19 cellular contexts compared by ENCODE assay signal in the genomic region with DNA sequence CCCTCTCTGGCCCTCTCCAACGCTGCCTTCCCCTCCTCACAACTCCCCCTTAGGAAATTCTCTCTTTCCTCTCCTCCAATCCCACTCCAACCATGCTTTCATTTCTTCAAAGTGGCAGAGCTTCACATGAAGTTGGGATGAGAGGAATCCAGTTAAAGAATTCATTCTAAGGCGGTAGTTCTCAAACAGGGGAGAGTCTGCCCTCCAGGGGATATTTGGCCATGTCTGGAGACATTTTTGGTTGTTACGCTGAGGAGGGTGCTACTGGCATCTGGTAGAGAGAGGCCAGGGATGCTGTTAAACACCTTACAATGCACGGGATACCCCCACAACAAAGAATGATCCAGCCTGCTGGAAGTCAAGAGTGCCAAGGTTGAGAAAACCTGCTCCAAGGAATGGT. TPM values are rescaled to one million over a fixed set of nuclear protein-coding genes. Genes with fewer than 3 reads are reported as not detected.
DNase-seq lines count a peak whose midpoint lies in the region; TF ChIP-seq lines count a peak whose summit lies in the region.
"Had no signal": no experiment of that assay in that cellular context is flagged by ENCODE, and none has a peak within 500 bp of the region (broad histone marks: within the 10 kb centered on the region; RNA-seq: fewer than 3 reads in every experiment).

No MANE protein-coding gene starts in this region.

- H3K4ac ChIP-seq in trophoblast cell (ENCODE audit: low read depth, low read length): no peak overlapping the region

- TF ChIP-seq CTCF in A673 (conservative IDR thresholded peaks at IDR 0.05; ENCODE audit: low read depth, low read length) (no peak), hepatocyte (IDR thresholded peaks at IDR 0.05; ENCODE audit: poor library complexity) (no peak)

- H2BK120ac ChIP-seq in trophoblast cell (ENCODE audit: insufficient read depth, low read length, poor library complexity): no peak overlapping the region

- H3K18ac ChIP-seq in trophoblast cell (ENCODE audit: low read length): no peak overlapping the region

- H2BK5ac ChIP-seq in trophoblast cell (ENCODE audit: low read depth, low read length, poor library complexity): no peak overlapping the region

- DNase-seq in A673 (ENCODE audit: low spot score): no peak
- DNase-seq in ELF-1 (ENCODE audit: low read depth, low spot score): peak; percentile 6
- DNase-seq in trophoblast cell: peak; percentile 66 to 85
- no peak for DNase-seq in activated CD4-positive, alpha-beta T cell treated with anti-CD3 and anti-CD28 coated beads, Interleukin-2, amount 50 U/mL, for 48 hours
- DNase-seq in hepatocyte (ENCODE audit: low spot score): no peak
- DNase-seq: ACHN; BE2C; C1 segment of cervical spinal cord; Calu3; CD4-positive, alpha-beta memory T cell; CD4-positive, CD25-positive, alpha-beta regulatory T cell; CD8-positive, alpha-beta memory T cell; COR-L47; DMS79 treated with DMSO at 0.1 percent for 48 hours; GDM1 had no signal

- no peak overlapping the region for H2AK5ac ChIP-seq in trophoblast cell (ENCODE audit: low read length)

- BruUV-seq in A673 (replicated peaks; lab: Mats Ljungman, UMichigan): no TSS peak

- no peaks in the 10 kb centered on the region for H4K20me1 ChIP-seq in hepatocyte (ENCODE audit: insufficient read depth, poor library complexity, severe bottlenecking)
- H4K20me1 ChIP-seq: BLaER1 had no signal

- H3K79me1 ChIP-seq in trophoblast cell (ENCODE audit: low read length): no peaks in the 10 kb centered on the region

- POLR2A ChIA-PET in A673 (lab: Charles Lee; ENCODE audit: low non-redundant PET): no interaction called here

- H3K27ac ChIP-seq in A673 (ENCODE audit: low read depth, low read length, poor library complexity, severe bottlenecking): peak overlapping the region; percentile 19
- no peak overlapping the region for H3K27ac ChIP-seq in trophoblast cell (ENCODE audit: low read depth, low read length)
- no peak overlapping the region for H3K27ac ChIP-seq in hepatocyte
- H3K27ac ChIP-seq: 22Rv1, A549, BLaER1 had no signal

- H3K4me2 ChIP-seq in trophoblast cell (ENCODE audit: low read length) (no peak overlapping the region), hepatocyte (no peak overlapping the region)
- H3K4me2 ChIP-seq: A549, BLaER1 had no signal

- H3K36me3 ChIP-seq in A673 (ENCODE audit: insufficient read depth, low read length, poor library complexity, severe bottlenecking) (peaks cover 26% of the 10 kb centered on the region), trophoblast cell (ENCODE audit: control insufficient read depth in 1 of 2, insufficient read depth in 2 of 2, low read length in 2 of 2) (no peaks in the 10 kb centered on the region), hepatocyte (replicated peaks; ENCODE audit: insufficient read depth, low read depth) (no peaks in the 10 kb centered on the region)
- H3K36me3 ChIP-seq: BE2C, BLaER1 had no signal

- H4K12ac ChIP-seq in trophoblast cell (ENCODE audit: low read depth, low read length): no peak overlapping the region

- no peaks in the 10 kb centered on the region for H3K4me1 ChIP-seq in A673 (ENCODE audit: insufficient read depth, low read length, poor library complexity, severe bottlenecking)
- H3K4me1 ChIP-seq in trophoblast cell (ENCODE audit: control insufficient read depth in 1 of 2, insufficient read depth in 2 of 2, low read length in 2 of 2): peaks cover 0 to 3% of the 10 kb centered on the region in 2 experiments
- H3K4me1 ChIP-seq in hepatocyte (ENCODE audit: insufficient read depth): no peaks in the 10 kb centered on the region
- H3K4me1 ChIP-seq: A549, BE2C, BLaER1 had no signal

- H3K9me3 ChIP-seq in A673 (ENCODE audit: low read depth, low read length, poor library complexity, severe bottlenecking): no peaks in the 10 kb centered on the region
- no peaks in the 10 kb centered on the region for H3K9me3 ChIP-seq in trophoblast cell (ENCODE audit: insufficient read depth, low read depth, low read length)
- H3K9me3 ChIP-seq in hepatocyte (ENCODE audit: low read depth): no peaks in the 10 kb centered on the region
- H3K9me3 ChIP-seq: A549, BE2C, BLaER1 had no signal

- no peak overlapping the region for H2BK12ac ChIP-seq in trophoblast cell (ENCODE audit: low read length)

- H3K4me3 ChIP-seq in A673 (ENCODE audit: low read depth, low read length, poor library complexity, severe bottlenecking) (no peak overlapping the region), trophoblast cell (ENCODE audit: low read depth, low read length) (no peak overlapping the region), hepatocyte (no peak overlapping the region)
- H3K4me3 ChIP-seq: A549, BLaER1, GM12878 had no signal

- no peak overlapping the region for H4K91ac ChIP-seq in trophoblast cell (ENCODE audit: low read depth, low read length)

- no peak overlapping the region for H3K14ac ChIP-seq in trophoblast cell (ENCODE audit: low read length)

- intact Hi-C loops in A673 (cut with micrococcal nuclease; ENCODE audit: unreplicated experiment): no loop called here

- no peaks in the 10 kb centered on the region for H3K9me2 ChIP-seq in hepatocyte (replicated peaks; ENCODE audit: insufficient read depth)

- no peak overlapping the region for H3K23ac ChIP-seq in trophoblast cell (ENCODE audit: low read length)

- no peaks in the 10 kb centered on the region for H3K27me3 ChIP-seq in A673 (replicated peaks; ENCODE audit: insufficient read depth, low read depth, low read length, poor library complexity)
- H3K27me3 ChIP-seq in trophoblast cell (ENCODE audit: insufficient read depth, low read length): no peaks in the 10 kb centered on the region
- no peaks in the 10 kb centered on the region for H3K27me3 ChIP-seq in hepatocyte
- H3K27me3 ChIP-seq: BE2C had no signal

- no peak overlapping the region for H4K8ac ChIP-seq in trophoblast cell (ENCODE audit: low read depth, low read length)

- CTCF ChIA-PET in A673 (lab: Charles Lee): interaction anchor here (0.7 to 0.8 kb wide), 2 partner anchors 230 to 310 kb away, joined by 3 to 8 read pairs; no protein-coding TSS in a partner anchor

- H3K79me2 ChIP-seq in trophoblast cell (ENCODE audit: control insufficient read depth, insufficient read depth, low read length, poor library complexity) (no peaks in the 10 kb centered on the region), hepatocyte (no peaks in the 10 kb centered on the region)

- H3K9ac ChIP-seq in trophoblast cell (ENCODE audit: low read length): no peak overlapping the region
- H3K9ac ChIP-seq: BLaER1 had no signal

- no peak overlapping the region for H2AFZ ChIP-seq in trophoblast cell (ENCODE audit: insufficient read depth, low read length, poor library complexity)
- no peak overlapping the region for H2AFZ ChIP-seq in hepatocyte

- no CpG with 5 or more reads among the region's 4 CpGs for WGBS in trophoblast cell (ENCODE audit: extremely low coverage, insufficient coverage, insufficient read length)
- 61% methylated on average over 4 of the region's 4 CpGs for WGBS in hepatocyte (ENCODE audit: low lambda C conversion rate, missing lambda C conversion rate)

RNA-seq across cellular contexts. Expression of a gene that starts 40.5 kb away (rescaled TPM):
- total RNA-seq in A673 (2021) (31.4 and 42.2 TPM in 2 replicates), hepatocyte (30.5 and 35.7 TPM in 2 replicates)
- 12.9 and 14.4 TPM in 2 replicates for polyA plus RNA-seq in trophoblast cell (2013)
- polyA plus RNA-seq in hepatocyte: 26.4 and 38.9 TPM in 2 replicates

Comparison
In these comparisons a context has a peak if more than half of its experiments do, and no peak if none do; other contexts are left out.
1. DNase-seq: peak in ELF-1 (single experiment) and trophoblast cell (2 of 2); none in A673 (single experiment), activated CD4-positive, alpha-beta T cell treated with anti-CD3 and anti-CD28 coated beads, Interleukin-2, amount 50 U/mL, for 48 hours (0 of 2) and hepatocyte (single experiment).